1 cellular context compared by ENCODE assay signal in genomic region chr7:64908358-64908757, GRCh38.
TF ChIP-seq lines count a peak whose summit lies in the region.

No MANE protein-coding gene starts in this region.

TF ChIP-seq in HepG2, 621 proteins besides CTCF, POLR2A, EP300 and RAD21:
- no peak for TF ChIP-seq KLF15 (CRISPR knock-in tag; IDR thresholded peaks at IDR 0.05; ENCODE audit: borderline replicate concordance)
- TF ChIP-seq ETS1 (CRISPR knock-in tag; IDR thresholded peaks at IDR 0.05) = no peak
- no peak for TF ChIP-seq CBX2 (IDR thresholded peaks at IDR 0.05; ENCODE audit: low read depth, low read length)
- no peak for TF ChIP-seq CBX2 (CRISPR knock-in tag; IDR thresholded peaks at IDR 0.05; ENCODE audit: low read depth)
- TF ChIP-seq REPIN1 (CRISPR knock-in tag; IDR thresholded peaks at IDR 0.05; ENCODE audit: borderline replicate concordance, low read depth) = no peak
- TF ChIP-seq SRF (IDR thresholded peaks at IDR 0.05; ENCODE audit: low read depth, low read length) = no peak
- TF ChIP-seq E2F5 (CRISPR knock-in tag; conservative IDR thresholded peaks at IDR 0.05) = no peak
- no peak for TF ChIP-seq MED8 (CRISPR knock-in tag; IDR thresholded peaks at IDR 0.05; ENCODE audit: insufficient replicate concordance)
- TF ChIP-seq ZNF296 (CRISPR knock-in tag; conservative IDR thresholded peaks at IDR 0.05) = no peak
- no peak for TF ChIP-seq ZNF274 (CRISPR knock-in tag; IDR thresholded peaks at IDR 0.05)
- no peak for TF ChIP-seq ZNF20 (CRISPR knock-in tag; IDR thresholded peaks at IDR 0.05)
- no peak for TF ChIP-seq ZNF563 (CRISPR knock-in tag; IDR thresholded peaks at IDR 0.05)
- no peak for TF ChIP-seq ZNF550 (CRISPR knock-in tag; IDR thresholded peaks at IDR 0.05; ENCODE audit: borderline replicate concordance)
